Comparison of ENCODE assay signal across 1 cellular context in the genomic region with DNA sequence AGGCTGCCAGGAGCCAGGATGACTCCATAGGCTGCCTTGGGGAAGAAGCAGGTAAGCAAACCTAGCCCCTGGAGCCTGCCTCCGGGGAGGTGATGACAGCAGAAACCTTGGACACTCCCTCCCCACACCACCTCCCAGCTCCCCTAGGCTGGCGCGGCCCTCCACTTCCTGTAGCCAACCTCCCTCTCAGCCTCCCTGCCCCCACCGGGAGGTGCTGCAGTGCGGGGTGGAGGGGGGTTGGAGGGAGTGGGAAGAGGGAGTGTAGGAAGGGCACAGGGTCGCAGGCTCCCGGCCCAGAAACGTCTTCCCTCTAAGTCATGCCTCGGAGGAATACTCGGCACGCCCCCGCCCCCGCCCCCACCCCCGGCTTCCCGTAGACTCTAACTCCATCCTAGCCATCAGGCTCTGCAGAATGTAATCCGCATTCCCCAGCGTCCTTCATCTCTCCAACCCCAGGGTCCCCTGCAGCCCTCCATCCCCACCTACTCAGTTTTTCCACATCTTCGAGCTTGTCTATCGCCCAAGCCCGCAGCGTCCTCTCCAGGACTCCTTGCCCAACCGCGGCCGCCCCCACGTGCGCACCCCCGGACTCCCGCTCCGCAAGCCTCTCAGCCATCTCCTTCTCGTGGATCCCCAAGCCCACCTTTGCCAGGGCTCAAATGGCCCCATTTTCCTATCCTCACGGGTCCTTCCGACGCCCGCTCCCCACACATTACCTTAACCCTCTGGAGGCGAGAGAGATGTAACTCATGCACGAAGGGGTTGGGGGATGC.
TF ChIP-seq lines count a peak whose summit lies in the region.

No MANE protein-coding gene starts in this region.

TF ChIP-seq in WTC11, 78 proteins besides CTCF, POLR2A, EP300 and RAD21 (continued from another document and continues in another):
- TF ChIP-seq AR (CRISPR knock-in tag; IDR thresholded peaks at IDR 0.05) (no peak), NR3C1 (CRISPR knock-in tag; conservative IDR thresholded peaks at IDR 0.05; ENCODE audit: low read depth) (no peak), HMGA2 (CRISPR knock-in tag; IDR thresholded peaks at IDR 0.05) (no peak), GABPB1 (CRISPR knock-in tag; IDR thresholded peaks at IDR 0.05) (no peak), PRDM15 (CRISPR knock-in tag; IDR thresholded peaks at IDR 0.05) (peak; percentile 76), ZNF219 (CRISPR knock-in tag; IDR thresholded peaks at IDR 0.05; ENCODE audit: borderline replicate concordance) (no peak), TEAD4 (CRISPR knock-in tag; IDR thresholded peaks at IDR 0.05) (no peak), MYBL2 (CRISPR knock-in tag; IDR thresholded peaks at IDR 0.05) (peak; percentile 19; the same call in 1 of the 2 replicates), CREM (CRISPR knock-in tag; IDR thresholded peaks at IDR 0.05) (no peak), NFATC4 (CRISPR knock-in tag; IDR thresholded peaks at IDR 0.05) (no peak), NR1H2 (CRISPR knock-in tag; IDR thresholded peaks at IDR 0.05) (no peak), ZBTB21 (CRISPR knock-in tag; IDR thresholded peaks at IDR 0.05; ENCODE audit: borderline replicate concordance) (no peak), NR2C2 (CRISPR knock-in tag; IDR thresholded peaks at IDR 0.05) (no peak), NFE2L1 (CRISPR knock-in tag; IDR thresholded peaks at IDR 0.05) (no peak), FOXK1 (CRISPR knock-in tag; IDR thresholded peaks at IDR 0.05) (peak; percentile 76), ELF4 (CRISPR knock-in tag; IDR thresholded peaks at IDR 0.05; ENCODE audit: low read depth) (no peak), PRRX2 (CRISPR knock-in tag; IDR thresholded peaks at IDR 0.05) (no peak), FOXP1 (CRISPR knock-in tag; IDR thresholded peaks at IDR 0.05; ENCODE audit: borderline replicate concordance) (0 out of 2 replicates have a peak, but pooled peaks have one; percentile 41), ETV6 (CRISPR knock-in tag; IDR thresholded peaks at IDR 0.05) (no peak), ZNF671 (CRISPR knock-in tag; IDR thresholded peaks at IDR 0.05) (no peak), TEAD1 (CRISPR knock-in tag; IDR thresholded peaks at IDR 0.05) (peak; percentile 52; the same call in 1 of the 2 replicates), FOXJ3 (CRISPR knock-in tag; IDR thresholded peaks at IDR 0.05; ENCODE audit: borderline replicate concordance) (no peak), ZNF121 (CRISPR knock-in tag; IDR thresholded peaks at IDR 0.05) (no peak), SMAD3 (CRISPR knock-in tag; IDR thresholded peaks at IDR 0.05; ENCODE audit: borderline replicate concordance) (no peak), E2F1 (CRISPR knock-in tag; IDR thresholded peaks at IDR 0.05) (no peak), ZNF281 (CRISPR knock-in tag; IDR thresholded peaks at IDR 0.05) (peak; percentile 93), ATF2 (CRISPR knock-in tag; IDR thresholded peaks at IDR 0.05; ENCODE audit: borderline replicate concordance, low read depth) (no peak), GRHL2 (CRISPR knock-in tag; IDR thresholded peaks at IDR 0.05; ENCODE audit: insufficient replicate concordance, severe bottlenecking) (no peak), RELA (CRISPR knock-in tag; IDR thresholded peaks at IDR 0.05; ENCODE audit: borderline replicate concordance) (no peak), GTF2I (CRISPR knock-in tag; conservative IDR thresholded peaks at IDR 0.05) (no peak), SMAD4 (CRISPR knock-in tag; IDR thresholded peaks at IDR 0.05) (no peak), ZNF138 (CRISPR knock-in tag; conservative IDR thresholded peaks at IDR 0.05) (no peak), E2F4 (CRISPR knock-in tag; IDR thresholded peaks at IDR 0.05; ENCODE audit: borderline replicate concordance, low read depth) (no peak), ZNF396 (CRISPR knock-in tag; IDR thresholded peaks at IDR 0.05; ENCODE audit: borderline replicate concordance) (no peak), MXD4 (CRISPR knock-in tag; IDR thresholded peaks at IDR 0.05; ENCODE audit: borderline replicate concordance) (no peak)
- TF ChIP-seq, protein P1, sequence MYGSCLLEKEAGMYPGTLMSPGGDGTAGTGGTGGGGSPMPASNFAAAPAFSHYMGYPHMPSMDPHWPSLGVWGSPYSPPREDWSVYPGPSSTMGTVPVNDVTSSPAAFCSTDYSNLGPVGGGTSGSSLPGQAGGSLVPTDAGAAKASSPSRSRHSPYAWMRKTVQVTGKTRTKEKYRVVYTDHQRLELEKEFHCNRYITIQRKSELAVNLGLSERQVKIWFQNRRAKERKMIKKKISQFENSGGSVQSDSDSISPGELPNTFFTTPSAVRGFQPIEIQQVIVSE (CRISPR knock-in tag; IDR thresholded peaks at IDR 0.05; ENCODE audit: borderline replicate concordance) = no peak
- TF ChIP-seq, protein P2, sequence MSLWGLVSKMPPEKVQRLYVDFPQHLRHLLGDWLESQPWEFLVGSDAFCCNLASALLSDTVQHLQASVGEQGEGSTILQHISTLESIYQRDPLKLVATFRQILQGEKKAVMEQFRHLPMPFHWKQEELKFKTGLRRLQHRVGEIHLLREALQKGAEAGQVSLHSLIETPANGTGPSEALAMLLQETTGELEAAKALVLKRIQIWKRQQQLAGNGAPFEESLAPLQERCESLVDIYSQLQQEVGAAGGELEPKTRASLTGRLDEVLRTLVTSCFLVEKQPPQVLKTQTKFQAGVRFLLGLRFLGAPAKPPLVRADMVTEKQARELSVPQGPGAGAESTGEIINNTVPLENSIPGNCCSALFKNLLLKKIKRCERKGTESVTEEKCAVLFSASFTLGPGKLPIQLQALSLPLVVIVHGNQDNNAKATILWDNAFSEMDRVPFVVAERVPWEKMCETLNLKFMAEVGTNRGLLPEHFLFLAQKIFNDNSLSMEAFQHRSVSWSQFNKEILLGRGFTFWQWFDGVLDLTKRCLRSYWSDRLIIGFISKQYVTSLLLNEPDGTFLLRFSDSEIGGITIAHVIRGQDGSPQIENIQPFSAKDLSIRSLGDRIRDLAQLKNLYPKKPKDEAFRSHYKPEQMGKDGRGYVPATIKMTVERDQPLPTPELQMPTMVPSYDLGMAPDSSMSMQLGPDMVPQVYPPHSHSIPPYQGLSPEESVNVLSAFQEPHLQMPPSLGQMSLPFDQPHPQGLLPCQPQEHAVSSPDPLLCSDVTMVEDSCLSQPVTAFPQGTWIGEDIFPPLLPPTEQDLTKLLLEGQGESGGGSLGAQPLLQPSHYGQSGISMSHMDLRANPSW (CRISPR knock-in tag; conservative IDR thresholded peaks at IDR 0.05; ENCODE audit: low read depth) = no peak
- TF ChIP-seq, protein P3, sequence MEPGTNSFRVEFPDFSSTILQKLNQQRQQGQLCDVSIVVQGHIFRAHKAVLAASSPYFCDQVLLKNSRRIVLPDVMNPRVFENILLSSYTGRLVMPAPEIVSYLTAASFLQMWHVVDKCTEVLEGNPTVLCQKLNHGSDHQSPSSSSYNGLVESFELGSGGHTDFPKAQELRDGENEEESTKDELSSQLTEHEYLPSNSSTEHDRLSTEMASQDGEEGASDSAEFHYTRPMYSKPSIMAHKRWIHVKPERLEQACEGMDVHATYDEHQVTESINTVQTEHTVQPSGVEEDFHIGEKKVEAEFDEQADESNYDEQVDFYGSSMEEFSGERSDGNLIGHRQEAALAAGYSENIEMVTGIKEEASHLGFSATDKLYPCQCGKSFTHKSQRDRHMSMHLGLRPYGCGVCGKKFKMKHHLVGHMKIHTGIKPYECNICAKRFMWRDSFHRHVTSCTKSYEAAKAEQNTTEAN (CRISPR knock-in tag; IDR thresholded peaks at IDR 0.05) = no peak
- TF ChIP-seq, protein P4, sequence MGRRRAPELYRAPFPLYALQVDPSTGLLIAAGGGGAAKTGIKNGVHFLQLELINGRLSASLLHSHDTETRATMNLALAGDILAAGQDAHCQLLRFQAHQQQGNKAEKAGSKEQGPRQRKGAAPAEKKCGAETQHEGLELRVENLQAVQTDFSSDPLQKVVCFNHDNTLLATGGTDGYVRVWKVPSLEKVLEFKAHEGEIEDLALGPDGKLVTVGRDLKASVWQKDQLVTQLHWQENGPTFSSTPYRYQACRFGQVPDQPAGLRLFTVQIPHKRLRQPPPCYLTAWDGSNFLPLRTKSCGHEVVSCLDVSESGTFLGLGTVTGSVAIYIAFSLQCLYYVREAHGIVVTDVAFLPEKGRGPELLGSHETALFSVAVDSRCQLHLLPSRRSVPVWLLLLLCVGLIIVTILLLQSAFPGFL (CRISPR knock-in tag; IDR thresholded peaks at IDR 0.05; ENCODE audit: borderline replicate concordance) = no peak
